In the genomic region with DNA sequence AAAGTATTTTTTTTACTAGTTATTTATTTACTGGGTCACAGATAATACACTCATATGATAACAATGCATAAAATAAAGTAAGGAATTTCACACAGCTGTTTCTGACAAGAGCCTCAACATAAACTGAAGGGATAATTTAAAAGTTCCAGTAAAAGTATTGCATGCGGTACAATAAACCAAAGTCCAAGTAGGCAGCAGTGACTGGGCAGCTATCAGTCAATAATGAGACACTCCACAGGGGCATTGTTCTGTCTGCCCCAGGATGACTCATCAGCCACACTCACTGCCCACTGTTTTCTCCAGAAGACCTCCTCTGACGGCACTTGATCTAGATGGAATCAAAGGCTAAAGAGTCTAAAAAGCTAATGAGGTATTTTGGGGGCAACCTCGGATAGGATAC, we compare ENCODE assay signal across 10 cellular contexts.
DNase-seq lines count a peak whose midpoint lies in the region; ATAC-seq, FAIRE-seq and TF ChIP-seq lines count a peak whose summit lies in the region.
"Had no signal": no experiment of that assay in that cellular context is flagged by ENCODE, and none has a peak within 500 bp of the region (broad histone marks: within the 10 kb centered on the region; RNA-seq: fewer than 3 reads in every experiment).

No MANE protein-coding gene starts in this region.

- H2BK15ac ChIP-seq in H1 (ENCODE audit: low read length) = no peak overlapping the region
- no peak overlapping the region for H2BK15ac ChIP-seq in neuronal stem cell (ENCODE audit: low read length)

- H3K4me1 ChIP-seq in H1 (replicated peaks in 1 of 4; ENCODE audit: control insufficient read depth in 3 of 4, insufficient read depth in 4 of 4, low read length in 3 of 4) = peaks cover 0 to 4% (median 0%) of the 10 kb centered on the region in 4 experiments; a peak in 2 of 7 replicates
- H3K4me1 ChIP-seq in neuronal stem cell (ENCODE audit: control insufficient read depth in 2 of 2, insufficient read depth in 1 of 2, low read depth in 1 of 2, low read length in 2 of 2) = peaks cover 0 to 6% of the 10 kb centered on the region in 2 donors

- H3K27ac ChIP-seq in H1 (ENCODE audit: low read depth, low read length) (no peak overlapping the region), neuronal stem cell (replicated peaks; ENCODE audit: low read length) (no peak overlapping the region)

- no peak overlapping the region for H2AK5ac ChIP-seq in H1 (ENCODE audit: low read depth, low read length)
- H2AK5ac ChIP-seq in neuronal stem cell (ENCODE audit: low read depth, low read length) = no peak overlapping the region

- H3K9ac ChIP-seq in H1 (replicated peaks in 1 of 4; ENCODE audit: extremely low read depth in 1 of 4, low read depth in 3 of 4, low read length in 3 of 4) = no peak overlapping the region
- no peak overlapping the region for H3K9ac ChIP-seq in neuronal stem cell (ENCODE audit: low read depth, low read length, poor library complexity)

- 0 out of 4 replicates have a peak, but pooled peaks cover 0 to 4% of the 10 kb centered on the region in 2 experiments for H3K9me3 ChIP-seq in H1 (ENCODE audit: insufficient read depth in 2 of 2, low read depth in 1 of 2, low read length in 1 of 2)
- H3K9me3 ChIP-seq in neuronal stem cell (replicated peaks in 1 of 2; ENCODE audit: control insufficient read depth in 2 of 2, insufficient read depth in 1 of 2, low read depth in 1 of 2, low read length in 2 of 2) = peaks cover 0 to 3% of the 10 kb centered on the region in 2 donors

- H3K23me2 ChIP-seq in H1 (ENCODE audit: low read depth, low read length) = no peaks in the 10 kb centered on the region

- H3K14ac ChIP-seq in H1 (ENCODE audit: insufficient read length) = no peak overlapping the region
- H3K14ac ChIP-seq in neuronal stem cell (ENCODE audit: low read length) = no peak overlapping the region

- TF ChIP-seq POLR2A in H1 (IDR thresholded peaks at IDR 0.05; ENCODE audit: control extremely low read depth in 1 of 2, low read depth in 2 of 2, low read length in 2 of 2) = no peak

- no peak for TF ChIP-seq EP300 in H1 (IDR thresholded peaks at IDR 0.05; ENCODE audit: borderline replicate concordance in 1 of 2, low read depth in 2 of 2, low read length in 2 of 2)

- 87% methylated on average over 3 of the region's 3 CpGs; no CpG with 5 or more reads in 1 of the 2 experiments for WGBS in H1 (ENCODE audit: extremely low coverage in 1 of 2, insufficient coverage in 1 of 2, insufficient read length in 1 of 2, insufficient replicate concordance in 2 of 2, low coverage in 1 of 2, low lambda C conversion rate in 2 of 2, missing lambda C conversion rate in 1 of 2), 2 experiments
- no CpG with 5 or more reads among the region's 3 CpGs for WGBS in neuronal stem cell (ENCODE audit: extremely low coverage in 2 of 2, insufficient read length in 2 of 2, insufficient replicate concordance in 1 of 2), 2 donors

- H3K27me3 ChIP-seq in H1 (replicated peaks in 1 of 4; ENCODE audit: control insufficient read depth in 3 of 4, extremely low read depth in 1 of 4, insufficient read depth in 3 of 4, low read length in 3 of 4) = no peaks in the 10 kb centered on the region
- no peaks in the 10 kb centered on the region for H3K27me3 ChIP-seq in neuronal stem cell (ENCODE audit: control insufficient read depth in 3 of 3, insufficient read depth in 3 of 3, low read depth in 1 of 3, low read length in 3 of 3)

- CTCF ChIA-PET in H1 (lab: Charles Lee; ENCODE audit: partially characterized antibody) = no interaction called here

- ATAC-seq in GM18511 (IDR thresholded peaks at IDR 0.05; ENCODE audit: unreplicated experiment) (no peak), GM21786 (IDR thresholded peaks at IDR 0.05; ENCODE audit: unreplicated experiment) (no peak)

- H3K4me2 ChIP-seq in H1 (ENCODE audit: insufficient read depth in 1 of 2, low read depth in 2 of 2, low read length in 2 of 2) (no peak overlapping the region), neuronal stem cell (ENCODE audit: insufficient read depth, low read length, poor library complexity, severe bottlenecking) (no peak overlapping the region)

- no peak overlapping the region for H3K56ac ChIP-seq in H1 (replicated peaks; ENCODE audit: insufficient read length, low read depth, low read length)

- H3K36me3 ChIP-seq in H1 (ENCODE audit: control insufficient read depth in 2 of 4, insufficient read depth in 4 of 4, low read length in 3 of 4) = no peaks in the 10 kb centered on the region
- peaks cover 0 to 2% of the 10 kb centered on the region in 2 donors for H3K36me3 ChIP-seq in neuronal stem cell (replicated peaks in 1 of 2; ENCODE audit: control insufficient read depth in 2 of 2, insufficient read depth in 2 of 2, low read length in 2 of 2)

- H3K4ac ChIP-seq in H1 (replicated peaks; ENCODE audit: insufficient read length, low read depth, low read length) = no peak overlapping the region
- no peak overlapping the region for H3K4ac ChIP-seq in neuronal stem cell (ENCODE audit: low read length)

- FAIRE-seq in H1 (lab: Jason Lieb, UNC) = no peak

- H3K79me1 ChIP-seq in H1 (ENCODE audit: low read depth, low read length) (no peaks in the 10 kb centered on the region), neuronal stem cell (ENCODE audit: low read depth, low read length) (no peaks in the 10 kb centered on the region)

- H3K23ac ChIP-seq in H1 (ENCODE audit: insufficient read length) = no peak overlapping the region
- no peak overlapping the region for H3K23ac ChIP-seq in neuronal stem cell (ENCODE audit: low read depth, low read length, poor library complexity)

- no peak for TF ChIP-seq RAD21 in H1 (IDR thresholded peaks at IDR 0.05 in 1 of 2, conservative IDR thresholded peaks at IDR 0.05 in 1 of 2; ENCODE audit: low read depth in 2 of 2, low read length in 2 of 2)

- H4K91ac ChIP-seq in H1 (replicated peaks; ENCODE audit: insufficient read length, low read length) (no peak overlapping the region), neuronal stem cell (ENCODE audit: low read depth, low read length, poor library complexity) (no peak overlapping the region)

- POLR2A ChIA-PET in H1 (lab: Charles Lee; ENCODE audit: partially characterized antibody) = no interaction called here

- H2BK12ac ChIP-seq in H1 (ENCODE audit: low read depth, low read length) (no peak overlapping the region), neuronal stem cell (ENCODE audit: low read length) (no peak overlapping the region)

- no peak overlapping the region for H2BK20ac ChIP-seq in H1 (ENCODE audit: low read length)

- H4K8ac ChIP-seq in H1 (ENCODE audit: extremely low read depth, insufficient read depth, low read length) (no peak overlapping the region), neuronal stem cell (ENCODE audit: low read depth, low read length) (no peak overlapping the region)

- no peak overlapping the region for H3K18ac ChIP-seq in H1 (ENCODE audit: extremely low read depth, low read length)
- no peak overlapping the region for H3K18ac ChIP-seq in neuronal stem cell (ENCODE audit: low read length)

- no peak for TF ChIP-seq CTCF in H1 (IDR thresholded peaks at IDR 0.05; ENCODE audit: control extremely low read depth in 1 of 3, insufficient read depth in 1 of 3, low read depth in 1 of 3, low read length in 3 of 3)

- H4K20me1 ChIP-seq in H1 (replicated peaks in 1 of 2; ENCODE audit: control insufficient read depth in 1 of 2, insufficient read depth in 2 of 2, low read length in 2 of 2) = no peaks in the 10 kb centered on the region

- no peak overlapping the region for H2AFZ ChIP-seq in H1 (ENCODE audit: low read length)
- peak overlapping the region; percentile 51 for H2AFZ ChIP-seq in neuronal stem cell (ENCODE audit: low read length)

- H3K79me2 ChIP-seq in H1 (ENCODE audit: control insufficient read depth in 1 of 2, insufficient read depth in 2 of 2, low read length in 2 of 2) = no peaks in the 10 kb centered on the region

- H3K4me3 ChIP-seq in H1 (ENCODE audit: extremely low read depth in 1 of 4, insufficient read depth in 2 of 4, low read depth in 3 of 4, low read length in 4 of 4) = no peak overlapping the region
- H3K4me3 ChIP-seq in neuronal stem cell (ENCODE audit: low read length in 2 of 2) = no peak overlapping the region

- no peak overlapping the region for H2BK5ac ChIP-seq in H1 (ENCODE audit: low read depth, low read length)
- H2BK5ac ChIP-seq in neuronal stem cell (ENCODE audit: low read length) = no peak overlapping the region

- H4K5ac ChIP-seq in H1 (ENCODE audit: insufficient read length, low read depth, low read length) = no peak overlapping the region

- DNase-seq in ELF-1 (ENCODE audit: low read depth, low spot score) = peak; percentile 60
- peak; percentile 20 for DNase-seq in NCI-H510A (lab: John Stamatoyannopoulos, UW)
- DNase-seq in H1 (ENCODE audit: low read depth in 1 of 2, low spot score in 2 of 2) = no peak
- DNase-seq in neuronal stem cell (ENCODE audit: low spot score) = peak; percentile 5
- no peak for DNase-seq in germinal center (ENCODE audit: low spot score)
- DNase-seq in occipital lobe (lab: John Stamatoyannopoulos, UW) = no peak
- DNase-seq: activated T-cell treated with anti-CD3 and anti-CD28 coated beads, Interleukin-2, amount 50 U/mL, for 48 hours; stimulated activated CD4-positive, alpha-beta T cell treated with anti-CD3 and anti-CD28 coated beads, Interleukin-4, amount 100 ng/mL, for 1 hour had no signal

- H2BK120ac ChIP-seq in H1 (replicated peaks; ENCODE audit: low read depth, low read length) (no peak overlapping the region), neuronal stem cell (ENCODE audit: low read depth, low read length) (no peak overlapping the region)

TF ChIP-seq in H1, 55 proteins besides CTCF, POLR2A, EP300 and RAD21:
- TF ChIP-seq EZH2 (IDR thresholded peaks at IDR 0.05; ENCODE audit: low read depth, low read length, severe bottlenecking) (no peak), CREB1 (IDR thresholded peaks at IDR 0.05) (no peak), BACH1 (IDR thresholded peaks at IDR 0.05; ENCODE audit: low read length) (0 out of 2 replicates have a peak, but pooled peaks have one; percentile 33), GTF2F1 (IDR thresholded peaks at IDR 0.05; ENCODE audit: borderline replicate concordance, low read depth, low read length) (no peak), TAF7 (optimal IDR thresholded peaks at IDR 0.05; ENCODE audit: borderline replicate concordance, low read depth, low read length) (no peak), JUND (IDR thresholded peaks at IDR 0.05; ENCODE audit: low read length) (peak; percentile 83), MAFK (IDR thresholded peaks at IDR 0.05; ENCODE audit: low read depth, low read length) (0 out of 2 replicates have a peak, but pooled peaks have one; percentile 34)

Comparison
In these comparisons a context has a peak if more than half of its experiments do, and no peak if none do; other contexts are left out.
1. DNase-seq: peak in ELF-1 (single experiment), NCI-H510A (single experiment) and neuronal stem cell (single experiment); none in H1 (0 of 2), germinal center (single experiment) and occipital lobe (single experiment).